ENCODE assay signal across 2 cellular contexts in genomic region chr6:13490402-13490801, GRCh38.
TF ChIP-seq lines count a peak whose summit lies in the region.

No MANE protein-coding gene starts in this region.

TF ChIP-seq in HEK293, 187 proteins besides CTCF, POLR2A, EP300 and RAD21 (continued from another document):
- TF ChIP-seq, protein P1, sequence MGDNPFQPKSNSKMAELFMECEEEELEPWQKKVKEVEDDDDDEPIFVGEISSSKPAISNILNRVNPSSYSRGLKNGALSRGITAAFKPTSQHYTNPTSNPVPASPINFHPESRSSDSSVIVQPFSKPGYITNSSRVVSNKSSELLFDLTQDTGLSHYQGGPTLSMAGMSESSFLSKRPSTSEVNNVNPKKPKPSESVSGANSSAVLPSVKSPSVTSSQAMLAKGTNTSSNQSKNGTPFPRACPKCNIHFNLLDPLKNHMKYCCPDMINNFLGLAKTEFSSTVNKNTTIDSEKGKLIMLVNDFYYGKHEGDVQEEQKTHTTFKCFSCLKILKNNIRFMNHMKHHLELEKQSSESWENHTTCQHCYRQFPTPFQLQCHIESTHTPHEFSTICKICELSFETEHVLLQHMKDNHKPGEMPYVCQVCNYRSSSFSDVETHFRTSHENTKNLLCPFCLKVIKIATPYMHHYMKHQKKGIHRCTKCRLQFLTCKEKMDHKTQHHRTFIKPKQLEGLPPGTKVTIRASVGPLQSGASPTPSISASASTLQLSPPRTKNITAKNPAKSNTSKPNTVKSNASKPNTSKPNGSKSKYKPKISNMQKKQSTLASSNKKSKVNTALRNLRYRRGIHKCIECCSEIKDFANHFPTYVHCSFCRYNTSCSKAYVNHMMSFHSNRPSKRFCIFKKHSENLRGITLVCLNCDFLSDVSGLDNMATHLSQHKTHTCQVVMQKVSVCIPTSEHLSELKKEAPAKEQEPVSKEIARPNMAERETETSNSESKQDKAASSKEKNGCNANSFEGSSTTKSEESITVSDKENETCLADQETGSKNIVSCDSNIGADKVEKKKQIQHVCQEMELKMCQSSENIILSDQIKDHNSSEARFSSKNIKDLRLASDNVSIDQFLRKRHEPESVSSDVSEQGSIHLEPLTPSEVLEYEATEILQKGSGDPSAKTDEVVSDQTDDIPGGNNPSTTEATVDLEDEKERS (tag by site-specific recombination; IDR thresholded peaks at IDR 0.05): no peak
- TF ChIP-seq ZNF785 (tag by site-specific recombination; IDR thresholded peaks at IDR 0.05) (no peak), ZNF664 (tag by site-specific recombination; IDR thresholded peaks at IDR 0.05) (no peak)

TF ChIP-seq in K562, 482 proteins besides CTCF, POLR2A, EP300 and RAD21 (continued from another document):
- TF ChIP-seq BCOR (IDR thresholded peaks at IDR 0.05) (peak; percentile 36; the same call in 1 of the 2 replicates), RBM25 (IDR thresholded peaks at IDR 0.05; ENCODE audit: low read depth, low read length, severe bottlenecking) (peak; percentile 55), KDM1A (IDR thresholded peaks at IDR 0.05) (0 out of 4 replicates have a peak, but pooled peaks of 1 of the 2 experiments have one; percentile 4)
TF ChIP-seq in K562: peak in this region for 3.
